15 cellular contexts compared by ENCODE assay signal in the genomic region with DNA sequence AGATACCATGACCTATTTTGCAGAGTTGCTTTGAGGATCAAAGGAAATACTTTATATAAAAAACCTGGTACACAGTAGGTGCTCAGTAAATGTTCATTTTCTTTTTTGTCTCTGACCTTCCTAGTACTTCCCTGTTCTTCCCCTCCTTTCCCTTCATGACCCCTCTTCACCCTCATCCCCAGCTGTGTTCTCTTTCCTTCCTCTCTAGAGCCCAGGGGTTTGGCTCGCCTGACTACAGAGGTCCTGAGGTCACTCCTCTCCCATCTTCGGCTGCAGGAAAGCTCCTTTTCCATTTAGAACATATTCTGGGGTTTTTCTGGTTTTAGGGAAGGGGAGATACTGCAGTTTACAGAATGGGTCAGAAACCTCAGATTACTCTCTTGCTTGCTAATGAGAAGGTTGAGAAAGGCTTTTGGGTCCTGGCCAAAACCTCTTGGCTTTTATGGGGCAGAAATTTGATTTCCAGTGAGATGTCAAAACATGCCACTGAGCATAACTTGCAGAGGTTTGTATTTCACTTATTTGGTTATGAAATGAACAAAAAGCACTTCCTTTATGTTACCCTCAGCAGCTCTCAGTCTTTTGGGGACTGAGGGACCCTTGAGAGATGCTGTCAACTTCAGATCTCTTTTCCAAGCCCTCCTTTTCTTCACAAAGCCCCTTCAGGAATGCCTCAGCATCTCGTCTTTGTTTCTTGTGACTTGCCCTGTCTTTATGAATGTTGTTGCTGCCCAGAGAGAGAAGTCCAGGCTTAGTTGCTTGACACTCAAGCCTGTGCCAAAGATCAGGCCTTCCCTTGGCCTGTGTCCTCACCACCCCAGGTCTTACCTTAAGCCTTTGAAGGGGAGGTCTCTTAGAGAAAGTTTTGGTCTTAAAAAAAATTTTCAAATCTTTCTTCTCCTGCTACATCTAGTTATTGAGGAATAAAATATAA.
DNase-seq lines count a peak whose midpoint lies in the region; ATAC-seq, FAIRE-seq and TF ChIP-seq lines count a peak whose summit lies in the region.
"Had no signal": no experiment of that assay in that cellular context is flagged by ENCODE, and none has a peak within 500 bp of the region (broad histone marks: within the 10 kb centered on the region; RNA-seq: fewer than 3 reads in every experiment).

No MANE protein-coding gene starts in this region.

- no peaks in the 10 kb centered on the region for H3K9me3 ChIP-seq in adipocyte (ENCODE audit: control insufficient read depth, low read length)

- H3K9ac ChIP-seq in adipocyte (ENCODE audit: low read length) = peak overlapping the region; percentile 30

- H3K27me3 Mint-ChIP-seq in immature natural killer cell (ENCODE audit: low read depth in 3 of 3) = peaks cover 1 to 6% (median 6%) of the 10 kb centered on the region in 3 donors

- TF ChIP-seq POLR2A in H54 (IDR thresholded peaks at IDR 0.05; ENCODE audit: low read depth, low read length) = no peak

- no peak overlapping the region for H3K27ac Mint-ChIP-seq in immature natural killer cell
- H3K27ac Mint-ChIP-seq: activated CD4-positive, alpha-beta T cell treated with anti-CD3 and anti-CD28 coated beads, Interleukin-2, amount 10 ng/mL, durations not matched to agents 24 days and 14 days; CD4-positive, CD25-positive, alpha-beta regulatory T cell; stimulated activated naive B cell treated with anti-CD40 and anti-IgM and Interleukin-4, amounts not matched to agents 10 μg/mL and 1 μg/mL and 100 μg/mL, for 72 hours had no signal

- H3K4me1 Mint-ChIP-seq in immature natural killer cell = no peaks in the 10 kb centered on the region
- H3K4me1 Mint-ChIP-seq: activated CD4-positive, alpha-beta T cell treated with anti-CD3 and anti-CD28 coated beads, Interleukin-2, amount 10 ng/mL, durations not matched to agents 24 days and 14 days; CD4-positive, CD25-positive, alpha-beta regulatory T cell; stimulated activated naive B cell treated with anti-CD40 and anti-IgM and Interleukin-4, amounts not matched to agents 10 μg/mL and 1 μg/mL and 100 μg/mL, for 72 hours had no signal

- H3K4me1 ChIP-seq in adipocyte (ENCODE audit: control insufficient read depth, insufficient read depth, low read length) = peaks cover 29% of the 10 kb centered on the region

- H3K36me3 Mint-ChIP-seq in immature natural killer cell = no peaks in the 10 kb centered on the region
- H3K36me3 Mint-ChIP-seq: CD4-positive, CD25-positive, alpha-beta regulatory T cell; stimulated activated naive B cell treated with anti-CD40 and anti-IgM and Interleukin-4, amounts not matched to agents 10 μg/mL and 1 μg/mL and 100 μg/mL, for 72 hours had no signal

- no peak for FAIRE-seq in H54 (lab: Jason Lieb, UNC)

- DNase-seq in EL (peak; percentile 60), adipocyte (ENCODE audit: low read depth) (peak; percentile 89), glomerular visceral epithelial cell (ENCODE audit: extremely low spot score) (peak; percentile 40), sciatic nerve (ENCODE audit: low spot score) (no peak), activated gamma-delta T cell (lab: John Stamatoyannopoulos, UW) (no peak), immature natural killer cell (no peak), cerebellum (ENCODE audit: low spot score) (no peak), H54 (ENCODE audit: insufficient read length, low spot score) (no peak)
- DNase-seq: activated CD4-positive, alpha-beta T cell treated with anti-CD3 and anti-CD28 coated beads, Interleukin-2, amount 10 ng/mL, durations not matched to agents 24 days and 14 days; activated effector memory CD4-positive, alpha-beta T cell treated with anti-CD3 and anti-CD28 coated beads, Interleukin-2, amount 50 U/mL, for 16 hours; CD4-positive, CD25-positive, alpha-beta regulatory T cell; effector CD4-positive, alpha-beta T cell; NCI-H1092; NCI-H526 treated with DMSO at 0.1 percent for 48 hours; stimulated activated naive B cell treated with anti-CD40 and anti-IgM and Interleukin-4, amounts not matched to agents 10 μg/mL and 1 μg/mL and 100 μg/mL, for 72 hours had no signal

- H3K4me3 Mint-ChIP-seq in immature natural killer cell = no peak overlapping the region
- H3K4me3 Mint-ChIP-seq: activated CD4-positive, alpha-beta T cell treated with anti-CD3 and anti-CD28 coated beads, Interleukin-2, amount 10 ng/mL, durations not matched to agents 24 days and 14 days; CD4-positive, CD25-positive, alpha-beta regulatory T cell; stimulated activated naive B cell treated with anti-CD40 and anti-IgM and Interleukin-4, amounts not matched to agents 10 μg/mL and 1 μg/mL and 100 μg/mL, for 72 hours had no signal

- no peaks in the 10 kb centered on the region for H3K9me3 Mint-ChIP-seq in immature natural killer cell
- H3K9me3 Mint-ChIP-seq: activated CD4-positive, alpha-beta T cell treated with anti-CD3 and anti-CD28 coated beads, Interleukin-2, amount 10 ng/mL, durations not matched to agents 24 days and 14 days; stimulated activated naive B cell treated with anti-CD40 and anti-IgM and Interleukin-4, amounts not matched to agents 10 μg/mL and 1 μg/mL and 100 μg/mL, for 72 hours had no signal

- H3K4me3 ChIP-seq in adipocyte (ENCODE audit: low read length) = no peak overlapping the region

- ATAC-seq in sciatic nerve = peak; percentile 97
- ATAC-seq: stimulated activated naive B cell treated with anti-CD40 and anti-IgM and Interleukin-4, amounts not matched to agents 10 μg/mL and 1 μg/mL and 100 μg/mL, for 72 hours had no signal

- intact Hi-C loops in sciatic nerve (cut with DNase I) = no loop called here

- H3K36me3 ChIP-seq in adipocyte (ENCODE audit: control insufficient read depth, insufficient read depth, low read length, severe bottlenecking) = no peaks in the 10 kb centered on the region

- no peaks in the 10 kb centered on the region for H3K27me3 ChIP-seq in adipocyte (replicated peaks; ENCODE audit: control insufficient read depth, insufficient read depth, low read length)

Comparison
In these comparisons a context has a peak if more than half of its experiments do, and no peak if none do; other contexts are left out.
1. DNase-seq: peak in EL (single experiment), adipocyte (single experiment) and glomerular visceral epithelial cell (single experiment); none in sciatic nerve (single experiment), activated gamma-delta T cell (single experiment), immature natural killer cell (0 of 3), cerebellum (single experiment) and H54 (single experiment).